Comparison of ENCODE assay signal across 14 cellular contexts in the genomic region with DNA sequence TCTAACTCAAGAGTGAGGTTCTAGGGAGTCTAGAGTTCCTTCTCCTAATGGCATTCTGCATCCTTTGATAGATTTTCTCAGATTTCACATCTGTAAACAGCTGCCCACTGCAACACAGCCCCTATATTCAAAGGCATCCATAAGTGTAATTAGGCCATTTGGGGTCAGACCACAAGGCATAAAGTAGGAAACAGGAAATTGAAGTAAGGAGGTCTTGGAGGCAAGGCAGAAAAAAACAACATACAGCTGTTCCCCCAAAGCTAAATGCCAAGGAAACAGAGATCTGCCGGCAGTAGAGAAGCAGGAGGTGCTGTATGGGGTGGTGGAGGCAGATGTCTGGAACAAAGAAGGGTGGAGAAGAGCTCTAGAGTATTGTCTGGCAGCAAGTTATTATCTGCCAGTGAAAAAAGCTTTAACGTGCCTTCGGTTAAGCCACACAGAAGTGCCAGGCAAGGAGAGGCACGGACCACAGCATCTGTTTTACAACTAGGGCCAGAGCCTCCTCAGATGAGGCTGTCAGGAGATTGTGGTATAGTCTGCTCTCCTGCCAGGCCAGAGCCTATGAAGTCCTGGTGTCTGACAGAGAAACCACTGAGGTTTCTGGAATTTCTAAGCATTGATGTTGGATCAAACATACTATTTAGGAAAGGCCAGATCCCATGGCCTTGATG.
DNase-seq lines count a peak whose midpoint lies in the region; ATAC-seq and TF ChIP-seq lines count a peak whose summit lies in the region.
"Had no signal": no experiment of that assay in that cellular context is flagged by ENCODE, and none has a peak within 500 bp of the region (broad histone marks: within the 10 kb centered on the region; RNA-seq: fewer than 3 reads in every experiment).

No MANE protein-coding gene starts in this region.

- H3K4me3 Mint-ChIP-seq in CD8-positive, alpha-beta memory T cell = no peak overlapping the region
- H3K4me3 Mint-ChIP-seq: activated B cell treated with CpG ODN at 0.5 μM for 24 hours; stimulated activated naive CD8-positive, alpha-beta T cell treated with anti-CD3 and anti-CD28 coated beads, Interleukin-15, amount 100 ng/mL, for 72 hours had no signal

- no peaks in the 10 kb centered on the region for H3K9me3 Mint-ChIP-seq in CD8-positive, alpha-beta memory T cell
- H3K9me3 Mint-ChIP-seq: activated B cell treated with CpG ODN at 0.5 μM for 24 hours; stimulated activated naive CD8-positive, alpha-beta T cell treated with anti-CD3 and anti-CD28 coated beads, Interleukin-15, amount 100 ng/mL, for 72 hours had no signal

- no peak overlapping the region for H3K4me3 ChIP-seq in CD8-positive, alpha-beta memory T cell (ENCODE audit: low read length)
- no peak overlapping the region for H3K4me3 ChIP-seq in SJCRH30
- H3K4me3 ChIP-seq in fibroblast of lung (replicated peaks in 1 of 4; ENCODE audit: control extremely low read depth in 1 of 4, insufficient read depth in 1 of 4, low read depth in 3 of 4, low read length in 4 of 4) = no peak overlapping the region
- no peak overlapping the region for H3K4me3 ChIP-seq in skin epidermis
- no peak overlapping the region for H3K4me3 ChIP-seq in tibial nerve
- H3K4me3 ChIP-seq: SK-N-MC had no signal

- H3K27me3 Mint-ChIP-seq in CD8-positive, alpha-beta memory T cell = no peaks in the 10 kb centered on the region
- H3K27me3 Mint-ChIP-seq: activated B cell treated with CpG ODN at 0.5 μM for 24 hours; stimulated activated naive CD8-positive, alpha-beta T cell treated with anti-CD3 and anti-CD28 coated beads, Interleukin-15, amount 100 ng/mL, for 72 hours had no signal

- no peaks in the 10 kb centered on the region for H3K27me3 ChIP-seq in CD8-positive, alpha-beta memory T cell (ENCODE audit: insufficient read depth, low read length, poor library complexity, severe bottlenecking)
- H3K27me3 ChIP-seq in SJCRH30 (no peaks in the 10 kb centered on the region), fibroblast of lung (ENCODE audit: control insufficient read depth, insufficient read depth, low read length) (no peaks in the 10 kb centered on the region), tibial nerve (no peaks in the 10 kb centered on the region)

- H3K27ac ChIP-seq in CD8-positive, alpha-beta memory T cell (ENCODE audit: low read depth, low read length) = no peak overlapping the region
- H3K27ac ChIP-seq in SJCRH30 (peak overlapping the region; percentile 40), fibroblast of lung (ENCODE audit: insufficient read depth, low read length) (no peak overlapping the region), skin epidermis (peak overlapping the region in 12 of 21 experiments; percentile 1 to 75 (median 51)), tibial nerve (peak overlapping the region in 1 of 4 donors; percentile 38)
- H3K27ac ChIP-seq: SK-N-MC had no signal

- no peak overlapping the region for H3K9ac ChIP-seq in fibroblast of lung (ENCODE audit: insufficient read depth, low read length)

- ATAC-seq in HG03025 (IDR thresholded peaks at IDR 0.05; ENCODE audit: low FRiP score, unreplicated experiment) = no peak
- ATAC-seq: stimulated activated naive CD8-positive, alpha-beta T cell treated with anti-CD3 and anti-CD28 coated beads, Interleukin-15, amount 100 ng/mL, for 72 hours had no signal

- H3K4me1 Mint-ChIP-seq in CD8-positive, alpha-beta memory T cell = peaks cover 7 to 10% (median 9%) of the 10 kb centered on the region in 3 donors

- H3K79me2 ChIP-seq in fibroblast of lung (ENCODE audit: control insufficient read depth, insufficient read depth, low read length) = no peaks in the 10 kb centered on the region

- DNase-seq in CD8-positive, alpha-beta memory T cell = no peak
- DNase-seq in SJCRH30 (peak; percentile 43 to 79), fibroblast of lung (ENCODE audit: low read depth in 2 of 2) (peak; percentile 37 to 59), tibial nerve (ENCODE audit: low spot score in 2 of 2) (no peak), NCI-H526 (lab: John Stamatoyannopoulos, UW) (no peak)
- DNase-seq: activated B cell treated with CpG ODN at 0.5 μM for 24 hours; aorta; mesendoderm; NCI-H2081; stimulated activated CD4-positive, alpha-beta T cell treated with anti-CD3 and anti-CD28 coated beads, Interleukin-4, amount 100 ng/mL, for 1 hour; stimulated activated naive CD8-positive, alpha-beta T cell treated with anti-CD3 and anti-CD28 coated beads, Interleukin-15, amount 100 ng/mL, for 72 hours had no signal

- 43 to 48% methylated on average over 4 of the region's 4 CpGs for WGBS in tibial nerve, 2 donors

- no peaks in the 10 kb centered on the region for H4K20me1 ChIP-seq in fibroblast of lung (ENCODE audit: control insufficient read depth, extremely low read depth, insufficient read depth, low read length)

- TF ChIP-seq POLR2A in tibial nerve (IDR thresholded peaks at IDR 0.05) = no peak

- H3K4me2 ChIP-seq in fibroblast of lung (ENCODE audit: extremely low read depth, insufficient read depth, low read length) = no peak overlapping the region

- POLR2A ChIA-PET in CD8-positive, alpha-beta memory T cell (lab: Charles Lee) = no interaction called here

- H3K36me3 Mint-ChIP-seq in CD8-positive, alpha-beta memory T cell = peaks cover 3 to 67% (median 10%) of the 10 kb centered on the region in 3 donors

- no peak overlapping the region for H2AFZ ChIP-seq in fibroblast of lung (ENCODE audit: low read length)

- peak overlapping the region in 6 of 8 donors; percentile 19 to 90 (median 66) for H3K27ac Mint-ChIP-seq in CD8-positive, alpha-beta memory T cell
- H3K27ac Mint-ChIP-seq: activated B cell treated with CpG ODN at 0.5 μM for 24 hours had no signal

- peaks cover 12% of the 10 kb centered on the region for H3K36me3 ChIP-seq in CD8-positive, alpha-beta memory T cell (ENCODE audit: insufficient read depth, low read length)
- no peaks in the 10 kb centered on the region for H3K36me3 ChIP-seq in SJCRH30
- no peaks in the 10 kb centered on the region for H3K36me3 ChIP-seq in fibroblast of lung (ENCODE audit: control insufficient read depth, insufficient read depth, low read length)
- H3K36me3 ChIP-seq in tibial nerve = peaks cover 0 to 18% (median 10%) of the 10 kb centered on the region in 3 donors

- TF ChIP-seq CTCF in fibroblast of lung (conservative IDR thresholded peaks at IDR 0.05 in 1 of 2, IDR thresholded peaks at IDR 0.05 in 1 of 2; ENCODE audit: low read depth in 1 of 2, low read length in 2 of 2) = no peak
- no peak for TF ChIP-seq CTCF in tibial nerve (IDR thresholded peaks at IDR 0.05)

- CTCF ChIA-PET in CD8-positive, alpha-beta memory T cell (lab: Charles Lee) = interaction anchor here (2.6 kb wide), 1 partner anchor 8 kb away, joined by 16 read pairs; no protein-coding TSS in a partner anchor

- H3K9me3 ChIP-seq in CD8-positive, alpha-beta memory T cell (ENCODE audit: low read length) = no peaks in the 10 kb centered on the region
- H3K9me3 ChIP-seq in SJCRH30 (replicated peaks) = no peaks in the 10 kb centered on the region
- H3K9me3 ChIP-seq in fibroblast of lung (ENCODE audit: control insufficient read depth, insufficient read depth, low read depth, low read length) = no peaks in the 10 kb centered on the region
- no peaks in the 10 kb centered on the region for H3K9me3 ChIP-seq in tibial nerve

- H3K4me1 ChIP-seq in CD8-positive, alpha-beta memory T cell (ENCODE audit: insufficient read depth, low read length) = no peaks in the 10 kb centered on the region
- H3K4me1 ChIP-seq in SJCRH30 (peaks cover 22% of the 10 kb centered on the region), fibroblast of lung (ENCODE audit: control insufficient read depth, extremely low read depth, insufficient read depth, low read length) (no peaks in the 10 kb centered on the region), tibial nerve (peaks cover 0 to 42% (median 0%) of the 10 kb centered on the region in 4 donors)

- TF ChIP-seq EP300 in tibial nerve (IDR thresholded peaks at IDR 0.05) = no peak

Comparison
In these comparisons a context has a peak if more than half of its experiments do, and no peak if none do; other contexts are left out.
1. DNase-seq: peak in SJCRH30 (2 of 2) and fibroblast of lung (2 of 2); none in CD8-positive, alpha-beta memory T cell (0 of 5), tibial nerve (0 of 2) and NCI-H526 (0 of 2).
2. H3K27ac ChIP-seq: peak in SJCRH30 (single experiment) and skin epidermis (12 of 21); none in CD8-positive, alpha-beta memory T cell (single experiment) and fibroblast of lung (single experiment).